In genomic region chr1:32107742-32108661, GRCh38 we compare ENCODE assay signal across 7 cellular contexts. TPM values are rescaled to one million over a fixed set of nuclear protein-coding genes. Genes with fewer than 3 reads are reported as not detected.
DNase-seq lines count a peak whose midpoint lies in the region; ATAC-seq and TF ChIP-seq lines count a peak whose summit lies in the region.

Gene KPNA6 (plus strand): TSS chr1:32108056. CDS start chr1:32108131, 75 bp downstream.

- peak within 1 kb of the TSS; percentile 99 to 100 (median 99) for H3K9ac ChIP-seq in skeletal muscle tissue (ENCODE audit: low read depth in 1 of 3, low read length in 3 of 3)

- no peaks in the 10 kb centered on the region for H3K9me3 ChIP-seq in iPS-18c (ENCODE audit: control insufficient read depth, insufficient read depth, low read length)
- H3K9me3 ChIP-seq in skeletal muscle tissue (ENCODE audit: control insufficient read depth in 3 of 3, low read length in 3 of 3): no peaks in the 10 kb centered on the region

- peaks cover 0 to 3% (median 0%) of the 10 kb centered on the region in 3 donors for H3K36me3 ChIP-seq in skeletal muscle tissue (ENCODE audit: control insufficient read depth in 3 of 3, insufficient read depth in 3 of 3, low read length in 3 of 3)

- peak; percentile 95 for DNase-seq in NCI-H2227 (lab: John Stamatoyannopoulos, UW; ENCODE audit: unreplicated experiment)
- peak; percentile 34 to 96 for DNase-seq in T47D (ENCODE audit: low read depth in 1 of 2, low spot score in 1 of 2)

- in situ Hi-C loops in T47D (cut with HindIII; ENCODE audit: low pct_unique_long_range_greater_than_20kb, low sequenced_read_pairs): no loop called here

- H3K27me3 ChIP-seq in skeletal muscle tissue (ENCODE audit: control insufficient read depth in 3 of 3, insufficient read depth in 3 of 3, low read length in 3 of 3): no peaks in the 10 kb centered on the region

- peaks cover 22 to 33% (median 32%) of the 10 kb centered on the region in 3 donors for H3K4me1 ChIP-seq in skeletal muscle tissue (ENCODE audit: control insufficient read depth in 3 of 3, insufficient read depth in 3 of 3, low read length in 3 of 3)

- peak within 1 kb of the TSS; percentile 91 for H3K27ac ChIP-seq in VCaP
- H3K27ac ChIP-seq in skeletal muscle tissue (ENCODE audit: low read depth, low read length): peak within 1 kb of the TSS; percentile 94

- ATAC-seq in GM18519 (IDR thresholded peaks at IDR 0.05; ENCODE audit: low FRiP score, unreplicated experiment) (peak; percentile 63), HG03108 (IDR thresholded peaks at IDR 0.05; ENCODE audit: unreplicated experiment) (peak; percentile 65)

- TF ChIP-seq CTCF in VCaP (conservative IDR thresholded peaks at IDR 0.05): no peak

- H3K4me3 ChIP-seq in iPS-18c (ENCODE audit: insufficient read depth, low read depth, low read length): peak within 1 kb of the TSS; percentile 100
- H3K4me3 ChIP-seq in skeletal muscle tissue (ENCODE audit: low read length in 3 of 3): peak within 1 kb of the TSS; percentile 97 to 100 (median 99)

RNA-seq across cellular contexts. Expression of gene KPNA6, which starts in this region (rescaled TPM):
- total RNA-seq in skeletal muscle tissue: 17.7 TPM

Comparison
In these comparisons a context has a peak if more than half of its experiments do, and no peak if none do; other contexts are left out.
1. Peak in every context shown above with its lines: DNase-seq, ATAC-seq, H3K4me3 ChIP-seq and H3K27ac ChIP-seq.